In genomic region chr15:98865397-98866339, GRCh38 we compare ENCODE assay signal across 8 cellular contexts.
A peak's percentile ranks its signal among the peaks of the same experiment; 100 is the strongest.
DNase-seq lines count a peak whose midpoint lies in the region; ATAC-seq and TF ChIP-seq lines count a peak whose summit lies in the region.

No MANE protein-coding gene starts in this region.

- H2BK120ac ChIP-seq in trophoblast cell (ENCODE audit: insufficient read depth, low read length, poor library complexity): no peak overlapping the region

- peak; percentile 58 to 91 (median 62) for DNase-seq in CD4-positive, CD25-positive, alpha-beta regulatory T cell
- DNase-seq in SHP77 treated with DMSO at 0.1 percent for 48 hours (lab: John Stamatoyannopoulos, UW) (peak; percentile 60), germinal center (ENCODE audit: low spot score) (peak; percentile 55), trophoblast cell (peak; percentile 64 to 69), upper lobe of right lung (peak; percentile 89)
- DNase-seq in activated gamma-delta T cell treated with anti-CD3 and anti-CD28 coated beads, Interleukin-2, amount 50 U/mL, for 16 hours (ENCODE audit: low read depth): peak; percentile 58

- H2BK5ac ChIP-seq in trophoblast cell (ENCODE audit: low read depth, low read length, poor library complexity): no peak overlapping the region

- H2AFZ ChIP-seq in trophoblast cell (ENCODE audit: insufficient read depth, low read length, poor library complexity): no peak overlapping the region

- H3K27me3 ChIP-seq in CD4-positive, CD25-positive, alpha-beta regulatory T cell (ENCODE audit: control insufficient read depth, insufficient read depth, low read length): no peaks in the 10 kb centered on the region
- H3K27me3 ChIP-seq in trophoblast cell (ENCODE audit: insufficient read depth, low read length) (no peaks in the 10 kb centered on the region), upper lobe of right lung (no peaks in the 10 kb centered on the region)

- H3K27ac Mint-ChIP-seq in CD4-positive, CD25-positive, alpha-beta regulatory T cell: peak overlapping the region; percentile 89 to 97 (median 96)

- peak overlapping the region; percentile 87 for H3K4me3 ChIP-seq in CD4-positive, CD25-positive, alpha-beta regulatory T cell (ENCODE audit: low read depth, low read length)
- H3K4me3 ChIP-seq in trophoblast cell (ENCODE audit: low read depth, low read length) (no peak overlapping the region), upper lobe of right lung (peak overlapping the region; percentile 50)

- peaks cover 16% of the 10 kb centered on the region for H3K4me1 ChIP-seq in CD4-positive, CD25-positive, alpha-beta regulatory T cell (ENCODE audit: control insufficient read depth, insufficient read depth, low read length, poor library complexity, severe bottlenecking)
- H3K4me1 ChIP-seq in trophoblast cell (ENCODE audit: control insufficient read depth in 1 of 2, insufficient read depth in 2 of 2, low read length in 2 of 2) (peaks cover 8 to 11% of the 10 kb centered on the region in 2 experiments), upper lobe of right lung (peaks cover 16% of the 10 kb centered on the region)

- H3K27me3 Mint-ChIP-seq in CD4-positive, CD25-positive, alpha-beta regulatory T cell: no peaks in the 10 kb centered on the region

- no peak overlapping the region for H3K23ac ChIP-seq in trophoblast cell (ENCODE audit: low read length)

- no CpG with 5 or more reads among the region's 50 CpGs for WGBS in trophoblast cell (ENCODE audit: extremely low coverage, insufficient coverage, insufficient read length)

- H3K27ac ChIP-seq in CD4-positive, CD25-positive, alpha-beta regulatory T cell (ENCODE audit: insufficient read depth, low read length, poor library complexity, severe bottlenecking): peak overlapping the region; percentile 64
- H3K27ac ChIP-seq in trophoblast cell (ENCODE audit: low read depth, low read length) (no peak overlapping the region), upper lobe of right lung (peak overlapping the region; percentile 68)

- peak overlapping the region; percentile 87 to 95 (median 93) for H3K4me3 Mint-ChIP-seq in CD4-positive, CD25-positive, alpha-beta regulatory T cell

- no peak overlapping the region for H2BK12ac ChIP-seq in trophoblast cell (ENCODE audit: low read length)

- no peak overlapping the region for H3K4me2 ChIP-seq in trophoblast cell (ENCODE audit: low read length)

- no peak overlapping the region for H4K8ac ChIP-seq in trophoblast cell (ENCODE audit: low read depth, low read length)

- H3K36me3 ChIP-seq in CD4-positive, CD25-positive, alpha-beta regulatory T cell (ENCODE audit: control insufficient read depth, insufficient read depth, low read length): no peaks in the 10 kb centered on the region
- peaks cover 1 to 2% of the 10 kb centered on the region in 2 experiments for H3K36me3 ChIP-seq in trophoblast cell (ENCODE audit: control insufficient read depth in 1 of 2, insufficient read depth in 2 of 2, low read length in 2 of 2)
- H3K36me3 ChIP-seq in upper lobe of right lung: no peaks in the 10 kb centered on the region

- H3K4me1 Mint-ChIP-seq in CD4-positive, CD25-positive, alpha-beta regulatory T cell: peaks cover 9 to 72% (median 22%) of the 10 kb centered on the region in 4 donors

- H3K79me1 ChIP-seq in trophoblast cell (ENCODE audit: low read length): no peaks in the 10 kb centered on the region

- peak overlapping the region; percentile 53 for H2AK5ac ChIP-seq in trophoblast cell (ENCODE audit: low read length)

- intact Hi-C loops in upper lobe of right lung (cut with DNase I): no loop called here

- H3K4ac ChIP-seq in trophoblast cell (ENCODE audit: low read depth, low read length): peak overlapping the region; percentile 96

- H3K79me2 ChIP-seq in trophoblast cell (ENCODE audit: control insufficient read depth, insufficient read depth, low read length, poor library complexity): peaks cover 12% of the 10 kb centered on the region

- peaks cover 3% of the 10 kb centered on the region for H3K36me3 Mint-ChIP-seq in CD4-positive, CD25-positive, alpha-beta regulatory T cell

- no peaks in the 10 kb centered on the region for H3K9me3 ChIP-seq in CD4-positive, CD25-positive, alpha-beta regulatory T cell (ENCODE audit: control insufficient read depth in 2 of 2, low read length in 2 of 2)
- H3K9me3 ChIP-seq in trophoblast cell (ENCODE audit: insufficient read depth, low read depth, low read length): peaks cover 2% of the 10 kb centered on the region
- no peaks in the 10 kb centered on the region for H3K9me3 ChIP-seq in upper lobe of right lung

- no peak overlapping the region for H4K12ac ChIP-seq in trophoblast cell (ENCODE audit: low read depth, low read length)

- no peak for TF ChIP-seq CTCF in upper lobe of right lung (IDR thresholded peaks at IDR 0.05)

- peak; percentile 91 to 93 for ATAC-seq in CD4-positive, CD25-positive, alpha-beta regulatory T cell (ENCODE audit: low read depth in 2 of 2)
- ATAC-seq in GM19463 (IDR thresholded peaks at IDR 0.05; ENCODE audit: unreplicated experiment) (peak; percentile 92), HG03575 (IDR thresholded peaks at IDR 0.05; ENCODE audit: extremely low read depth, insufficient number of reproducible peaks, low FRiP score, unreplicated experiment) (peak; percentile 63), upper lobe of right lung (peak; percentile 92)

- H3K9ac ChIP-seq in trophoblast cell (ENCODE audit: low read length): no peak overlapping the region

- H3K9me3 Mint-ChIP-seq in CD4-positive, CD25-positive, alpha-beta regulatory T cell: peaks cover 0 to 2% (median 0%) of the 10 kb centered on the region in 7 donors

- peak overlapping the region; percentile 83 for H3K18ac ChIP-seq in trophoblast cell (ENCODE audit: low read length)

- H3K14ac ChIP-seq in trophoblast cell (ENCODE audit: low read length): no peak overlapping the region

- no peak overlapping the region for H4K91ac ChIP-seq in trophoblast cell (ENCODE audit: low read depth, low read length)
